In genomic region chr5:120703923-120704445, GRCh38 we compare ENCODE assay signal across 23 cellular contexts.
DNase-seq lines count a peak whose midpoint lies in the region; ATAC-seq, FAIRE-seq and TF ChIP-seq lines count a peak whose summit lies in the region.
"Had no signal": no experiment of that assay in that cellular context is flagged by ENCODE, and none has a peak within 500 bp of the region (broad histone marks: within the 10 kb centered on the region; RNA-seq: fewer than 3 reads in every experiment).

No MANE protein-coding gene starts in this region.

- H3K9ac ChIP-seq in HUES6 (ENCODE audit: low read length) (peak overlapping the region; percentile 22), H1 (replicated peaks in 1 of 4; ENCODE audit: extremely low read depth in 1 of 4, low read depth in 3 of 4, low read length in 3 of 4) (no peak overlapping the region), iPS-18a (ENCODE audit: low read length) (peak overlapping the region; percentile 33), mammary epithelial cell (ENCODE audit: insufficient read depth, low read length) (no peak overlapping the region)
- H3K9ac ChIP-seq: BLaER1 had no signal

- no peak; a peak in 1 of 3 replicates for TF ChIP-seq EP300 in H1 (IDR thresholded peaks at IDR 0.05; ENCODE audit: borderline replicate concordance in 1 of 2, low read depth in 2 of 2, low read length in 2 of 2)

- H3K4me3 ChIP-seq in HUES6 (ENCODE audit: low read depth, low read length), result peak overlapping the region; percentile 78
- H3K4me3 ChIP-seq in H1 (ENCODE audit: extremely low read depth in 1 of 4, insufficient read depth in 2 of 4, low read depth in 3 of 4, low read length in 4 of 4), result peak overlapping the region; percentile 7 to 82 (median 52); a peak in 5 of 8 replicates
- peak overlapping the region; percentile 76 for H3K4me3 ChIP-seq in iPS-18a (ENCODE audit: low read length)
- H3K4me3 ChIP-seq in mammary epithelial cell (replicated peaks in 1 of 3; ENCODE audit: insufficient read depth in 1 of 3, low read depth in 2 of 3, low read length in 3 of 3), result no peak overlapping the region
- H3K4me3 ChIP-seq: BLaER1, GM12878 had no signal

- no peak overlapping the region for H3K4ac ChIP-seq in H1 (replicated peaks; ENCODE audit: insufficient read length, low read depth, low read length)

- DNase-seq in EH (ENCODE audit: low read depth) (peak; percentile 11), H1 (ENCODE audit: low read depth in 1 of 2, low spot score in 2 of 2) (no peak), RKO (ENCODE audit: low spot score) (no peak), medulla oblongata (ENCODE audit: extremely low spot score) (no peak), mammary epithelial cell (no peak)
- DNase-seq: 8988T; CD4-positive, alpha-beta T cell; GOT3; NCI-H1092; NCI-H1417 treated with DMSO at 0.1 percent for 48 hours; NCI-H1694 treated with DMSO at 0.1 percent for 48 hours; NCI-H2227 treated with DMSO at 0.1 percent for 48 hours; NCI-H526 treated with DMSO at 0.1 percent for 48 hours; SHP77 treated with DMSO at 0.1 percent for 48 hours had no signal

- H3K9me3 ChIP-seq in HUES6 (ENCODE audit: control insufficient read depth, insufficient read depth, low read depth, low read length) (no peaks in the 10 kb centered on the region), H1 (ENCODE audit: insufficient read depth in 2 of 2, low read depth in 1 of 2, low read length in 1 of 2) (no peaks in the 10 kb centered on the region), iPS-18a (ENCODE audit: control insufficient read depth, low read depth, low read length) (no peaks in the 10 kb centered on the region), mammary epithelial cell (replicated peaks; ENCODE audit: insufficient read depth, low read length) (no peaks in the 10 kb centered on the region)
- H3K9me3 ChIP-seq: BLaER1 had no signal

- H3K79me2 ChIP-seq in H1 (ENCODE audit: control insufficient read depth in 1 of 2, insufficient read depth in 2 of 2, low read length in 2 of 2), result peaks cover 0 to 45% of the 10 kb centered on the region in 2 experiments; a peak in 2 of 4 replicates
- no peaks in the 10 kb centered on the region for H3K79me2 ChIP-seq in mammary epithelial cell (ENCODE audit: insufficient read depth, low read length)

- no peak overlapping the region for H2BK15ac ChIP-seq in H1 (ENCODE audit: low read length)

- H3K23ac ChIP-seq in H1 (ENCODE audit: insufficient read length), result no peak overlapping the region

- TF ChIP-seq POLR2A in H1 (IDR thresholded peaks at IDR 0.05; ENCODE audit: control extremely low read depth in 1 of 2, low read depth in 2 of 2, low read length in 2 of 2), result no peak

- peak overlapping the region; percentile 61; the same call in 1 of the 2 replicates for H2BK5ac ChIP-seq in H1 (ENCODE audit: low read depth, low read length)

- no peak overlapping the region for H2AFZ ChIP-seq in H1 (ENCODE audit: low read length)
- no peak overlapping the region for H2AFZ ChIP-seq in mammary epithelial cell (ENCODE audit: low read depth, low read length)

- TF ChIP-seq CTCF in H1 (IDR thresholded peaks at IDR 0.05; ENCODE audit: control extremely low read depth in 1 of 3, insufficient read depth in 1 of 3, low read depth in 1 of 3, low read length in 3 of 3), result no peak
- no peak for TF ChIP-seq CTCF in mammary epithelial cell (conservative IDR thresholded peaks at IDR 0.05 in 1 of 2, IDR thresholded peaks at IDR 0.05 in 1 of 2; ENCODE audit: extremely low read depth in 1 of 2, insufficient read depth in 1 of 2, low read depth in 1 of 2, low read length in 2 of 2)

- no peaks in the 10 kb centered on the region for H3K79me1 ChIP-seq in H1 (ENCODE audit: low read depth, low read length)

- CTCF ChIA-PET in H1 (lab: Charles Lee; ENCODE audit: partially characterized antibody), result interaction anchor here (0.6 kb wide), 1 partner anchor 47 kb away, joined by 3 read pairs; no protein-coding TSS in a partner anchor
- CTCF ChIA-PET in mammary epithelial cell (lab: Charles Lee; ENCODE audit: low non-redundant PET), result no interaction called here

- BruUV-seq in mammary epithelial cell (replicated peaks; lab: Mats Ljungman, UMichigan), result no TSS peak

- H3K4me1 ChIP-seq in HUES6 (ENCODE audit: control insufficient read depth, insufficient read depth, low read length) (peaks cover 54% of the 10 kb centered on the region), H1 (replicated peaks in 1 of 4; ENCODE audit: control insufficient read depth in 3 of 4, insufficient read depth in 4 of 4, low read length in 3 of 4) (peaks cover 0 to 25% (median 3%) of the 10 kb centered on the region in 4 experiments; a peak in 4 of 7 replicates), iPS-18a (ENCODE audit: control insufficient read depth, low read depth, low read length) (peaks cover 44% of the 10 kb centered on the region), mammary epithelial cell (ENCODE audit: insufficient read depth, low read length) (no peaks in the 10 kb centered on the region)

- H3K18ac ChIP-seq in H1 (ENCODE audit: extremely low read depth, low read length), result peak overlapping the region; percentile 63

- peak overlapping the region; percentile 81; the same call in 1 of the 2 replicates for H2BK12ac ChIP-seq in H1 (ENCODE audit: low read depth, low read length)

- no peak overlapping the region for H4K91ac ChIP-seq in H1 (replicated peaks; ENCODE audit: insufficient read length, low read length)

- ATAC-seq in HG03280 (IDR thresholded peaks at IDR 0.05; ENCODE audit: unreplicated experiment), result no peak
- ATAC-seq: GM12878 had no signal

- no peak overlapping the region for H2BK120ac ChIP-seq in H1 (replicated peaks; ENCODE audit: low read depth, low read length)

- intact Hi-C loops in mammary epithelial cell (cut with micrococcal nuclease), result no loop called here

- peak overlapping the region; percentile 68 for H4K5ac ChIP-seq in H1 (ENCODE audit: insufficient read length, low read depth, low read length)

- H3K27me3 ChIP-seq in HUES6 (ENCODE audit: control insufficient read depth, insufficient read depth, low read length), result peaks cover 28% of the 10 kb centered on the region
- peaks cover 0 to 13% (median 7%) of the 10 kb centered on the region in 4 experiments; a peak in 5 of 7 replicates for H3K27me3 ChIP-seq in H1 (replicated peaks in 1 of 4; ENCODE audit: control insufficient read depth in 3 of 4, extremely low read depth in 1 of 4, insufficient read depth in 3 of 4, low read length in 3 of 4)
- H3K27me3 ChIP-seq in iPS-18a (ENCODE audit: control insufficient read depth, insufficient read depth, low read length), result peaks cover 29% of the 10 kb centered on the region
- H3K27me3 ChIP-seq in mammary epithelial cell (ENCODE audit: insufficient read depth, low read length), result no peaks in the 10 kb centered on the region
- H3K27me3 ChIP-seq: BLaER1 had no signal

- 0% methylated on average over 1 of the region's 1 CpG; no CpG with 5 or more reads in 1 of the 2 experiments for WGBS in H1 (ENCODE audit: extremely low coverage in 1 of 2, insufficient coverage in 1 of 2, insufficient read length in 1 of 2, insufficient replicate concordance in 2 of 2, low coverage in 1 of 2, low lambda C conversion rate in 2 of 2, missing lambda C conversion rate in 1 of 2), 2 experiments
- WGBS in mammary epithelial cell (ENCODE audit: low coverage, missing lambda C conversion rate), result 100% methylated on average over 1 of the region's 1 CpG

- H3K27ac ChIP-seq in HUES6 (ENCODE audit: low read depth, low read length) (peak overlapping the region; percentile 90), H1 (ENCODE audit: low read depth, low read length) (peak overlapping the region; percentile 67; the same call in 1 of the 2 replicates), iPS-18a (ENCODE audit: low read length) (peak overlapping the region; percentile 66), mammary epithelial cell (ENCODE audit: insufficient read depth, low read depth, low read length) (no peak overlapping the region)
- H3K27ac ChIP-seq: BLaER1, RWPE1 had no signal

- no peak overlapping the region; the same call in 1 of the 2 replicates for H2AK5ac ChIP-seq in H1 (ENCODE audit: low read depth, low read length)

- H3K4me2 ChIP-seq in H1 (ENCODE audit: insufficient read depth in 1 of 2, low read depth in 2 of 2, low read length in 2 of 2) (peak overlapping the region; percentile 50 to 91), mammary epithelial cell (ENCODE audit: insufficient read depth, low read depth, low read length) (no peak overlapping the region)

- in situ Hi-C loops in mammary epithelial cell (cut with MboI; ENCODE audit: low sequenced_read_pairs in 2 of 2), result no loop called here

- dilution Hi-C loops in mammary epithelial cell (cut with HindIII; ENCODE audit: low sequenced_read_pairs), result no loop called here

- no peak for TF ChIP-seq RAD21 in H1 (IDR thresholded peaks at IDR 0.05 in 1 of 2, conservative IDR thresholded peaks at IDR 0.05 in 1 of 2; ENCODE audit: low read depth in 2 of 2, low read length in 2 of 2)

- peaks cover 7% of the 10 kb centered on the region for H3K23me2 ChIP-seq in H1 (ENCODE audit: low read depth, low read length)

- H3K14ac ChIP-seq in H1 (ENCODE audit: insufficient read length), result no peak overlapping the region

- H3K56ac ChIP-seq in H1 (replicated peaks; ENCODE audit: insufficient read length, low read depth, low read length), result no peak overlapping the region

- H2BK20ac ChIP-seq in H1 (ENCODE audit: low read length), result peak overlapping the region; percentile 82; the same call in 1 of the 2 replicates

- H4K8ac ChIP-seq in H1 (ENCODE audit: extremely low read depth, insufficient read depth, low read length), result no peak overlapping the region

- peaks cover 16% of the 10 kb centered on the region for H3K36me3 ChIP-seq in HUES6 (ENCODE audit: control insufficient read depth, insufficient read depth, low read length)
- peaks cover 0 to 18% (median 2%) of the 10 kb centered on the region in 4 experiments; a peak in 3 of 8 replicates for H3K36me3 ChIP-seq in H1 (ENCODE audit: control insufficient read depth in 2 of 4, insufficient read depth in 4 of 4, low read length in 3 of 4)
- H3K36me3 ChIP-seq in iPS-18a (ENCODE audit: control insufficient read depth, low read depth, low read length), result peaks cover 3% of the 10 kb centered on the region
- no peaks in the 10 kb centered on the region for H3K36me3 ChIP-seq in mammary epithelial cell (ENCODE audit: insufficient read depth, low read length)
- H3K36me3 ChIP-seq: BLaER1 had no signal

- POLR2A ChIA-PET in H1 (lab: Charles Lee; ENCODE audit: partially characterized antibody), result interaction anchor here (0.6 to 3.0 kb wide), 10 partner anchors 9 to 89 kb away, joined by 3 to 20 read pairs (median 3); no protein-coding TSS in a partner anchor

- no peaks in the 10 kb centered on the region for H4K20me1 ChIP-seq in H1 (replicated peaks in 1 of 2; ENCODE audit: control insufficient read depth in 1 of 2, insufficient read depth in 2 of 2, low read length in 2 of 2)
- H4K20me1 ChIP-seq in mammary epithelial cell (ENCODE audit: insufficient read depth, low read length), result no peaks in the 10 kb centered on the region
- H4K20me1 ChIP-seq: BLaER1 had no signal

- FAIRE-seq in H1 (lab: Jason Lieb, UNC), result peak; percentile 55
- FAIRE-seq: D721Med, G401.6, GM12878, HTR-8/SVneo had no signal

TF ChIP-seq in H1, 55 proteins besides CTCF, POLR2A, EP300 and RAD21:
- TF ChIP-seq NRF1 (IDR thresholded peaks at IDR 0.05; ENCODE audit: low read depth, low read length), result no peak
- peak in 1 of 2 experiments; percentile 60; a peak in 1 of 4 replicates for TF ChIP-seq HDAC2 (IDR thresholded peaks at IDR 0.05; ENCODE audit: borderline replicate concordance in 1 of 2, low read depth in 2 of 2, low read length in 2 of 2)

Comparison
In these comparisons a context has a peak if more than half of its experiments do, and no peak if none do; other contexts are left out.
1. H3K4me3 ChIP-seq: peak in HUES6 (single experiment), H1 (4 of 4) and iPS-18a (single experiment); none in mammary epithelial cell (0 of 3).
2. H3K9ac ChIP-seq: peak in HUES6 (single experiment) and iPS-18a (single experiment); none in H1 (0 of 4) and mammary epithelial cell (single experiment).